In the genomic region with DNA sequence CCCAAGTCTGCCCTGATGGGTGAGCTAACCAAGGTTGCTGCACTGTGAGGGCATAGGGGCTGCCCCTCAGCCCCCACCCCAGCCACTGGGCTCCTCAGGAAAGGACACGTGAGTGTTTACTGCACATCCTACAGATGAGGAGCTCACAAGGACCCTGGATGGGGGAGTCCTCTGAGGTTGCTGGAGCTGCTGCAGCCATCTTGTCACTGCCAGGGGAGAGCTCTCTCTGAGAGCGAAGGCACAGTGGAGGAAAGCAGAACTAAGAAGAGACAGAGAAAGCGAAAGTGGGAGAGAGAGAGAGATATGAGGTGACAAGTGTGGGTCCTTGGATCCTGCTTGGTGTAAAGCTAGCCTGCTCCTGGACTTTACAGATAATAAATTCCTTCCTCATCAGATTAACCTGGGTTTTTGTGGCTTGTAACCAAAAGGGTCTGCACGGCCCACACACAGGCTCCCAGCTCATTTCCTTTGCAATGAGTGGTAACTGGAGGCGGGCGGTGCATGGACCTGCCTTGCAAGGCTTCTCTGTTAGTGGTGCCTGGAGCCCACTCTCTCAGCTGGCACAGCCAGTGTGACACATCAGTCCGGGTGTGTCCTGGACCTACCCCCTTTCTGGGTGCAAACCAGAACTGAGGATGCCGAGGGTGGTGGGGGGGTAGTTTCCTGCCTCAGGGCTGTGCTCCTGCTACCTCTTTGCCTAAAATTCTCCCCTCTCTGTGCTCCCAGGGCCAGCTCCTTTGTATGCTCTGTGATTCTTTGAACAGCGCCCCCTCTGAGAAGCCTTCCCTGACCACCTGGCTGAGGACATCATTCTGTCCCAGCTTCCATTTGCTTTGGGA, we compare ENCODE assay signal across 1 cellular context.
TF ChIP-seq lines count a peak whose summit lies in the region.

No MANE protein-coding gene starts in this region.

TF ChIP-seq in H1, 55 proteins besides CTCF, POLR2A, EP300 and RAD21:
- no peak for TF ChIP-seq SIX5 (IDR thresholded peaks at IDR 0.05; ENCODE audit: low read depth, low read length)
- TF ChIP-seq, protein P1, sequence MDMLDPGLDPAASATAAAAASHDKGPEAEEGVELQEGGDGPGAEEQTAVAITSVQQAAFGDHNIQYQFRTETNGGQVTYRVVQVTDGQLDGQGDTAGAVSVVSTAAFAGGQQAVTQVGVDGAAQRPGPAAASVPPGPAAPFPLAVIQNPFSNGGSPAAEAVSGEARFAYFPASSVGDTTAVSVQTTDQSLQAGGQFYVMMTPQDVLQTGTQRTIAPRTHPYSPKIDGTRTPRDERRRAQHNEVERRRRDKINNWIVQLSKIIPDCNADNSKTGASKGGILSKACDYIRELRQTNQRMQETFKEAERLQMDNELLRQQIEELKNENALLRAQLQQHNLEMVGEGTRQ (IDR thresholded peaks at IDR 0.05; ENCODE audit: low read length): no peak
- TF ChIP-seq TCF12 (IDR thresholded peaks at IDR 0.05; ENCODE audit: low read depth, low read length): no peak
